Comparison of ENCODE assay signal across 24 cellular contexts in genomic region chr5:107619781-107620180, GRCh38. TPM values are rescaled to one million over a fixed set of nuclear protein-coding genes. Genes with fewer than 3 reads are reported as not detected.
DNase-seq lines count a peak whose midpoint lies in the region; ATAC-seq and TF ChIP-seq lines count a peak whose summit lies in the region.
"Had no signal": no experiment of that assay in that cellular context is flagged by ENCODE, and none has a peak within 500 bp of the region (broad histone marks: within the 10 kb centered on the region; RNA-seq: fewer than 3 reads in every experiment).

No MANE protein-coding gene starts in this region.

- no peak for TF ChIP-seq POLR2A in body of pancreas (IDR thresholded peaks at IDR 0.05)

- no peak overlapping the region for H3K23ac ChIP-seq in mesendoderm (ENCODE audit: low read length)

- H3K27me3 Mint-ChIP-seq in WTC11 (ENCODE audit: low read depth): no peaks in the 10 kb centered on the region

- ATAC-seq in WTC11 (peak; percentile 34; the same call in 1 of the 2 replicates), body of pancreas (no peak)
- ATAC-seq: heart left ventricle; naive thymus-derived CD8-positive, alpha-beta T cell; psoas muscle had no signal

- peak overlapping the region; percentile 64 for H3K27ac Mint-ChIP-seq in WTC11
- H3K27ac Mint-ChIP-seq: activated naive CD8-positive, alpha-beta T cell treated with anti-CD3 and anti-CD28 coated beads for 36 hours; activated T-cell treated with anti-CD3 and anti-CD28 coated beads, Interleukin-2, amount 50 U/mL, for 24 hours; naive thymus-derived CD8-positive, alpha-beta T cell had no signal

- no CpG with 5 or more reads among the region's 2 CpGs for WGBS in mesendoderm (ENCODE audit: extremely low coverage, insufficient coverage, low lambda C conversion rate)
- 45 to 59% methylated on average over 2 of the region's 2 CpGs for WGBS in body of pancreas, 2 donors

- H3K4ac ChIP-seq in mesendoderm (ENCODE audit: low read depth, low read length): no peak overlapping the region

- no peak overlapping the region for H3K18ac ChIP-seq in mesendoderm (ENCODE audit: low read length)

- no peak overlapping the region for H3K4me3 Mint-ChIP-seq in WTC11
- H3K4me3 Mint-ChIP-seq: activated naive CD8-positive, alpha-beta T cell treated with anti-CD3 and anti-CD28 coated beads for 36 hours; activated T-cell treated with anti-CD3 and anti-CD28 coated beads, Interleukin-2, amount 50 U/mL, for 24 hours; naive thymus-derived CD8-positive, alpha-beta T cell had no signal

- no peaks in the 10 kb centered on the region for H3K36me3 Mint-ChIP-seq in WTC11
- H3K36me3 Mint-ChIP-seq: activated naive CD8-positive, alpha-beta T cell treated with anti-CD3 and anti-CD28 coated beads for 36 hours; naive thymus-derived CD8-positive, alpha-beta T cell had no signal

- no peak overlapping the region for H3K9ac ChIP-seq in mesendoderm (ENCODE audit: low read length)

- H3K4me2 ChIP-seq in mesendoderm (ENCODE audit: low read length): no peak overlapping the region

- H3K36me3 ChIP-seq in HAP-1 (replicated peaks) (no peaks in the 10 kb centered on the region), mesendoderm (ENCODE audit: control insufficient read depth, insufficient read depth, low read length) (no peaks in the 10 kb centered on the region), body of pancreas (replicated peaks in 1 of 2; ENCODE audit: insufficient read depth in 1 of 2, low read depth in 2 of 2) (no peaks in the 10 kb centered on the region)
- H3K36me3 ChIP-seq: heart left ventricle, SJSA1, thyroid gland, vagina had no signal

- in situ Hi-C loops in HAP-1 (cut with MboI; ENCODE audit: low sequenced_read_pairs): no loop called here

- TF ChIP-seq CTCF in WTC11 (IDR thresholded peaks at IDR 0.05): no peak
- TF ChIP-seq CTCF in body of pancreas (IDR thresholded peaks at IDR 0.05): no peak

- no peak overlapping the region for H4K5ac ChIP-seq in mesendoderm (ENCODE audit: low read length)

- H3K27ac ChIP-seq in mesendoderm (ENCODE audit: low read depth, low read length) (no peak overlapping the region), body of pancreas (no peak overlapping the region)
- H3K27ac ChIP-seq: epithelial cell of prostate, heart left ventricle, psoas muscle, SJSA1, thyroid gland, vagina had no signal

- DNase-seq in COLO829 (ENCODE audit: low spot score) (peak; percentile 17), HAP-1 (ENCODE audit: low spot score in 2 of 2) (peak; percentile 44 to 61), WTC11 (ENCODE audit: low spot score) (no peak), mesendoderm (peak; percentile 63), retina (no peak), body of pancreas (no peak), T-helper 2 cell (no peak)
- DNase-seq: activated effector memory CD4-positive, alpha-beta T cell treated with anti-CD3 and anti-CD28 coated beads, Interleukin-2, amount 50 U/mL, for 16 hours; activated naive CD8-positive, alpha-beta T cell treated with anti-CD3 and anti-CD28 coated beads for 36 hours; activated T-cell treated with anti-CD3 and anti-CD28 coated beads, Interleukin-2, amount 50 U/mL, for 24 hours; aorta; heart left ventricle; Karpas-422; naive thymus-derived CD8-positive, alpha-beta T cell; NCI-H1694; NCI-H524; psoas muscle; RPMI8226; stimulated activated CD4-positive, alpha-beta T cell treated with anti-CD3 and anti-CD28 coated beads, Interleukin-4, amount 100 ng/mL, for 24 hours; T-helper 1 cell; thyroid gland had no signal

- no peaks in the 10 kb centered on the region for H3K79me1 ChIP-seq in mesendoderm (ENCODE audit: low read length)

- CTCF ChIA-PET in WTC11 (lab: Charles Lee): no interaction called here

- POLR2A ChIA-PET in WTC11 (lab: Charles Lee): no interaction called here

- H4K8ac ChIP-seq in mesendoderm (ENCODE audit: low read depth, low read length): no peak overlapping the region

- H3K4me1 ChIP-seq in HAP-1 (peaks cover 36% of the 10 kb centered on the region), mesendoderm (ENCODE audit: control insufficient read depth, low read depth, low read length) (peaks cover 2% of the 10 kb centered on the region), body of pancreas (no peaks in the 10 kb centered on the region)
- H3K4me1 ChIP-seq: psoas muscle, thyroid gland had no signal

- H2AK5ac ChIP-seq in mesendoderm (ENCODE audit: low read length): no peak overlapping the region

- H3K9me3 ChIP-seq in HAP-1: no peaks in the 10 kb centered on the region
- H3K9me3 ChIP-seq in body of pancreas: no peaks in the 10 kb centered on the region
- H3K9me3 ChIP-seq: heart left ventricle, psoas muscle, SJSA1, thyroid gland, vagina had no signal

- peaks cover 45% of the 10 kb centered on the region for H3K4me1 Mint-ChIP-seq in WTC11
- H3K4me1 Mint-ChIP-seq: activated naive CD8-positive, alpha-beta T cell treated with anti-CD3 and anti-CD28 coated beads for 36 hours had no signal

- H2BK5ac ChIP-seq in mesendoderm (ENCODE audit: low read length): no peak overlapping the region

- intact Hi-C loops in body of pancreas (cut with DNase I): no loop called here

- H3K79me2 ChIP-seq in mesendoderm (ENCODE audit: control insufficient read depth, insufficient read depth, low read length): no peaks in the 10 kb centered on the region

- no peak overlapping the region for H2BK15ac ChIP-seq in mesendoderm (replicated peaks; ENCODE audit: low read depth)

- H3K56ac ChIP-seq in mesendoderm (ENCODE audit: low read length): no peak overlapping the region

- no peak overlapping the region for H2BK120ac ChIP-seq in mesendoderm (ENCODE audit: low read depth, low read length)

- H3K4me3 ChIP-seq in HAP-1 (no peak overlapping the region), mesendoderm (ENCODE audit: low read length) (no peak overlapping the region), body of pancreas (no peak overlapping the region)
- H3K4me3 ChIP-seq: heart left ventricle, psoas muscle, SJSA1, thyroid gland, vagina had no signal

- H3K27me3 ChIP-seq in HAP-1 (ENCODE audit: low read depth) (no peaks in the 10 kb centered on the region), mesendoderm (ENCODE audit: insufficient read depth, low read length, poor library complexity) (no peaks in the 10 kb centered on the region), body of pancreas (no peaks in the 10 kb centered on the region)
- H3K27me3 ChIP-seq: heart left ventricle, SJSA1, thyroid gland, vagina had no signal

- no peaks in the 10 kb centered on the region for H3K9me3 Mint-ChIP-seq in WTC11
- H3K9me3 Mint-ChIP-seq: activated naive CD8-positive, alpha-beta T cell treated with anti-CD3 and anti-CD28 coated beads for 36 hours; activated T-cell treated with anti-CD3 and anti-CD28 coated beads, Interleukin-2, amount 50 U/mL, for 24 hours; naive thymus-derived CD8-positive, alpha-beta T cell had no signal

TF ChIP-seq in WTC11, 78 proteins besides CTCF, POLR2A, EP300 and RAD21 (continues in another document):
- no peak for TF ChIP-seq CREM (CRISPR knock-in tag; IDR thresholded peaks at IDR 0.05)
- no peak for TF ChIP-seq NR2C2 (CRISPR knock-in tag; IDR thresholded peaks at IDR 0.05)
- TF ChIP-seq PREB (CRISPR knock-in tag; IDR thresholded peaks at IDR 0.05; ENCODE audit: borderline replicate concordance): no peak
- no peak for TF ChIP-seq RELA (CRISPR knock-in tag; IDR thresholded peaks at IDR 0.05; ENCODE audit: borderline replicate concordance)
- TF ChIP-seq STAT6 (CRISPR knock-in tag; conservative IDR thresholded peaks at IDR 0.05; ENCODE audit: low read depth): no peak
- no peak for TF ChIP-seq PRRX2 (CRISPR knock-in tag; IDR thresholded peaks at IDR 0.05)
- TF ChIP-seq CREB1 (CRISPR knock-in tag; IDR thresholded peaks at IDR 0.05): no peak
- TF ChIP-seq ZNF671 (CRISPR knock-in tag; IDR thresholded peaks at IDR 0.05): no peak
- TF ChIP-seq ZNF219 (CRISPR knock-in tag; IDR thresholded peaks at IDR 0.05; ENCODE audit: borderline replicate concordance): no peak
- TF ChIP-seq ZNF232 (CRISPR knock-in tag; IDR thresholded peaks at IDR 0.05): no peak
- TF ChIP-seq NR1H2 (CRISPR knock-in tag; IDR thresholded peaks at IDR 0.05): no peak

RNA-seq across cellular contexts. Expression of gene EFNA5, which starts 51.0 kb away (rescaled TPM):
- 17.4 to 23.6 TPM (median 23.2 TPM) in 3 replicates for total RNA-seq in WTC11 (2021)
- 29.1 TPM for polyA plus RNA-seq in mesendoderm (2013, experiment 1 of 2)
- 27.0 TPM for polyA plus RNA-seq in mesendoderm (2013, experiment 2 of 2)
- total RNA-seq in body of pancreas: 1 to 10 TPM; 1.3 to 3.4 TPM
- total RNA-seq: activated naive CD8-positive, alpha-beta T cell treated with anti-CD3 and anti-CD28 coated beads for 36 hours; naive thymus-derived CD8-positive, alpha-beta T cell had no signal

Comparison
In these comparisons a context has a peak if more than half of its experiments do, and no peak if none do; other contexts are left out.
1. DNase-seq: peak in COLO829 (single experiment), HAP-1 (2 of 2) and mesendoderm (single experiment); none in WTC11 (single experiment), retina (single experiment), body of pancreas (0 of 4) and T-helper 2 cell (0 of 5).